In the genomic region with DNA sequence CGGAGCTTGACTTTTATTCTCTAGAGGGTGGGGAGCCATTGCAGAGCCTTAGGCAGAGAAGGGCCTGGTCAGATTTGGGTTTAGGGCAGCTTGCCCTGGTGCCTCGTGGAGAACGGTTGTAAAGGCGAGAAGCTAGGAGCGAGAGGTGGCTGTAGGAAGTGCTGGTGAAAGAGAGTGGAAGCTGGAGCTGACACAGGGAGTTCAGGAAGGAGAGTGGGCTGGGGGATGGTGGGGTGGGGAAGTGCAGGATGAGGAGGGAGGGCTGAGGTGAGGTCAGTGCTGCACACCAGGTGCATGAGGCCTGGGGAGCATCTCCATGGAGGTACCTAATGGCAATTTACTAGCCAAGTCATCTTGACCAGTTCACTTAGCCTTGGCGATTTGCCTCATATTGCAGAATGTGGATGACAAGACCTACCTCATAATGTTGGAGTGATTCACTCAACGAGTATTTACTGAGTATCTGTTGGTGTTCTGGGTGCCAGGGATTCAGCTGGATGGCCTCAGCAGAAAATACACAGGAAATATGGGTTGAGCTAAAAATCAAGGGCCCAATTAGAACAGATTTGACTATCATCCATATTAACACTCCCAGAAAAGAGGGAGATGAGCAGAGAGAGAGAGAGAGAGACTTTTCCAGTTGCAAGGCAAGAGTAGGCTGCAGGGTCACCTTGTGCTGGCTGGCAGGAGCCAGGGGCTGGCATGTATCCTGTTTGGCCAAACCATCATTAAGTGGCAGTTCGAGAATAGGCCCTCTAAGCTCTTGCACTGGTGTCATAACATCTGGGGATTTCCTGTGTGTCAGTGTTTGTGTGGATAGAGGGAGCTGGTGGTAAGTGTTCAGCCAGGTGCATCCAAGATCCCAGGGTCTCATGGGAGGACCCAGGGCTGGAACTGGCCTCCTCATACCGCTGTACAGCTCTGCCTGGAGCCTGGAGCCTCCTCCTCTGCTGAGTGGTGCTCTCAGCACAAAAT, we compare ENCODE assay signal across 1 cellular context.
TF ChIP-seq lines count a peak whose summit lies in the region.

No MANE protein-coding gene starts in this region.

TF ChIP-seq in K562, 482 proteins besides CTCF, POLR2A, EP300 and RAD21 (continued from another document):
- TF ChIP-seq, protein P1, sequence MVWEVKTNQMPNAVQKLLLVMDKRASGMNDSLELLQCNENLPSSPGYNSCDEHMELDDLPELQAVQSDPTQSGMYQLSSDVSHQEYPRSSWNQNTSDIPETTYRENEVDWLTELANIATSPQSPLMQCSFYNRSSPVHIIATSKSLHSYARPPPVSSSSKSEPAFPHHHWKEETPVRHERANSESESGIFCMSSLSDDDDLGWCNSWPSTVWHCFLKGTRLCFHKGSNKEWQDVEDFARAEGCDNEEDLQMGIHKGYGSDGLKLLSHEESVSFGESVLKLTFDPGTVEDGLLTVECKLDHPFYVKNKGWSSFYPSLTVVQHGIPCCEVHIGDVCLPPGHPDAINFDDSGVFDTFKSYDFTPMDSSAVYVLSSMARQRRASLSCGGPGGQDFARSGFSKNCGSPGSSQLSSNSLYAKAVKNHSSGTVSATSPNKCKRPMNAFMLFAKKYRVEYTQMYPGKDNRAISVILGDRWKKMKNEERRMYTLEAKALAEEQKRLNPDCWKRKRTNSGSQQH (CRISPR knock-in tag; IDR thresholded peaks at IDR 0.05) = 0 out of 2 replicates have a peak, but pooled peaks have one; percentile 35
- TF ChIP-seq SAP30 (IDR thresholded peaks at IDR 0.05; ENCODE audit: borderline replicate concordance, insufficient read depth, low read depth, low read length, poor library complexity, severe bottlenecking) (no peak), HEY1 (CRISPR knock-in tag; IDR thresholded peaks at IDR 0.05; ENCODE audit: borderline replicate concordance) (no peak), ZNF79 (CRISPR knock-in tag; IDR thresholded peaks at IDR 0.05; ENCODE audit: low read depth) (no peak), MBD2 (IDR thresholded peaks at IDR 0.05; ENCODE audit: borderline replicate concordance, low read depth) (no peak), PHF8 (IDR thresholded peaks at IDR 0.05; ENCODE audit: borderline replicate concordance, low read length) (no peak), PPARD (CRISPR knock-in tag; IDR thresholded peaks at IDR 0.05) (no peak), FOXP1 (CRISPR knock-in tag; IDR thresholded peaks at IDR 0.05) (0 out of 2 replicates have a peak, but pooled peaks have one; percentile 23), POLR2H (tag; IDR thresholded peaks at IDR 0.05; ENCODE audit: low read depth) (no peak), ELF4 (CRISPR knock-in tag; IDR thresholded peaks at IDR 0.05) (0 out of 2 replicates have a peak, but pooled peaks have one; percentile 50), ZNF197 (CRISPR knock-in tag; IDR thresholded peaks at IDR 0.05; ENCODE audit: low read depth) (no peak), FOXA3 (CRISPR knock-in tag; conservative IDR thresholded peaks at IDR 0.05 in 1 of 2, IDR thresholded peaks at IDR 0.05 in 1 of 2) (no peak), SRF (CRISPR knock-in tag; IDR thresholded peaks at IDR 0.05) (0 out of 4 replicates have a peak, but pooled peaks of 1 of the 2 experiments have one; percentile 3), CBFB (CRISPR knock-in tag; IDR thresholded peaks at IDR 0.05) (no peak), HNRNPLL (IDR thresholded peaks at IDR 0.05; ENCODE audit: low read depth, low read length, poor library complexity, severe bottlenecking) (no peak), CEBPG (CRISPR knock-in tag; IDR thresholded peaks at IDR 0.05) (0 out of 2 replicates have a peak, but pooled peaks have one; percentile 5), CEBPG (tag; conservative IDR thresholded peaks at IDR 0.05 in 1 of 2, IDR thresholded peaks at IDR 0.05 in 1 of 2) (no peak), EGR1 (conservative IDR thresholded peaks at IDR 0.05) (no peak), MYNN (IDR thresholded peaks at IDR 0.05) (no peak), MYNN (CRISPR knock-in tag; IDR thresholded peaks at IDR 0.05) (peak; percentile 67; the same call in 1 of the 2 replicates)
- TF ChIP-seq, protein P2, sequence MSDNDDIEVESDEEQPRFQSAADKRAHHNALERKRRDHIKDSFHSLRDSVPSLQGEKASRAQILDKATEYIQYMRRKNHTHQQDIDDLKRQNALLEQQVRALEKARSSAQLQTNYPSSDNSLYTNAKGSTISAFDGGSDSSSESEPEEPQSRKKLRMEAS (CRISPR knock-in tag; IDR thresholded peaks at IDR 0.05) = peak; percentile 17; the same call in 1 of the 2 replicates
- TF ChIP-seq, protein P3, sequence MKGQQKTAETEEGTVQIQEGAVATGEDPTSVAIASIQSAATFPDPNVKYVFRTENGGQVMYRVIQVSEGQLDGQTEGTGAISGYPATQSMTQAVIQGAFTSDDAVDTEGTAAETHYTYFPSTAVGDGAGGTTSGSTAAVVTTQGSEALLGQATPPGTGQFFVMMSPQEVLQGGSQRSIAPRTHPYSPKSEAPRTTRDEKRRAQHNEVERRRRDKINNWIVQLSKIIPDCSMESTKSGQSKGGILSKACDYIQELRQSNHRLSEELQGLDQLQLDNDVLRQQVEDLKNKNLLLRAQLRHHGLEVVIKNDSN (CRISPR knock-in tag; IDR thresholded peaks at IDR 0.05) = peak; percentile 50
- TF ChIP-seq, protein P4, sequence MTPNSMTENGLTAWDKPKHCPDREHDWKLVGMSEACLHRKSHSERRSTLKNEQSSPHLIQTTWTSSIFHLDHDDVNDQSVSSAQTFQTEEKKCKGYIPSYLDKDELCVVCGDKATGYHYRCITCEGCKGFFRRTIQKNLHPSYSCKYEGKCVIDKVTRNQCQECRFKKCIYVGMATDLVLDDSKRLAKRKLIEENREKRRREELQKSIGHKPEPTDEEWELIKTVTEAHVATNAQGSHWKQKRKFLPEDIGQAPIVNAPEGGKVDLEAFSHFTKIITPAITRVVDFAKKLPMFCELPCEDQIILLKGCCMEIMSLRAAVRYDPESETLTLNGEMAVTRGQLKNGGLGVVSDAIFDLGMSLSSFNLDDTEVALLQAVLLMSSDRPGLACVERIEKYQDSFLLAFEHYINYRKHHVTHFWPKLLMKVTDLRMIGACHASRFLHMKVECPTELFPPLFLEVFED (CRISPR knock-in tag; conservative IDR thresholded peaks at IDR 0.05) = peak; percentile 62; the same call in 1 of the 2 replicates
- TF ChIP-seq, protein P5, sequence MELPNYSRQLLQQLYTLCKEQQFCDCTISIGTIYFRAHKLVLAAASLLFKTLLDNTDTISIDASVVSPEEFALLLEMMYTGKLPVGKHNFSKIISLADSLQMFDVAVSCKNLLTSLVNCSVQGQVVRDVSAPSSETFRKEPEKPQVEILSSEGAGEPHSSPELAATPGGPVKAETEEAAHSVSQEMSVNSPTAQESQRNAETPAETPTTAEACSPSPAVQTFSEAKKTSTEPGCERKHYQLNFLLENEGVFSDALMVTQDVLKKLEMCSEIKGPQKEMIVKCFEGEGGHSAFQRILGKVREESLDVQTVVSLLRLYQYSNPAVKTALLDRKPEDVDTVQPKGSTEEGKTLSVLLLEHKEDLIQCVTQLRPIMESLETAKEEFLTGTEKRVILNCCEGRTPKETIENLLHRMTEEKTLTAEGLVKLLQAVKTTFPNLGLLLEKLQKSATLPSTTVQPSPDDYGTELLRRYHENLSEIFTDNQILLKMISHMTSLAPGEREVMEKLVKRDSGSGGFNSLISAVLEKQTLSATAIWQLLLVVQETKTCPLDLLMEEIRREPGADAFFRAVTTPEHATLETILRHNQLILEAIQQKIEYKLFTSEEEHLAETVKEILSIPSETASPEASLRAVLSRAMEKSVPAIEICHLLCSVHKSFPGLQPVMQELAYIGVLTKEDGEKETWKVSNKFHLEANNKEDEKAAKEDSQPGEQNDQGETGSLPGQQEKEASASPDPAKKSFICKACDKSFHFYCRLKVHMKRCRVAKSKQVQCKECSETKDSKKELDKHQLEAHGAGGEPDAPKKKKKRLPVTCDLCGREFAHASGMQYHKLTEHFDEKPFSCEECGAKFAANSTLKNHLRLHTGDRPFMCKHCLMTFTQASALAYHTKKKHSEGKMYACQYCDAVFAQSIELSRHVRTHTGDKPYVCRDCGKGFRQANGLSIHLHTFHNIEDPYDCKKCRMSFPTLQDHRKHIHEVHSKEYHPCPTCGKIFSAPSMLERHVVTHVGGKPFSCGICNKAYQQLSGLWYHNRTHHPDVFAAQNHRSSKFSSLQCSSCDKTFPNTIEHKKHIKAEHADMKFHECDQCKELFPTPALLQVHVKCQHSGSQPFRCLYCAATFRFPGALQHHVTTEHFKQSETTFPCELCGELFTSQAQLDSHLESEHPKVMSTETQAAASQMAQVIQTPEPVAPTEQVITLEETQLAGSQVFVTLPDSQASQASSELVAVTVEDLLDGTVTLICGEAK (IDR thresholded peaks at IDR 0.05) = no peak
- TF ChIP-seq, protein P5 (CRISPR knock-in tag; IDR thresholded peaks at IDR 0.05) = 0 out of 2 replicates have a peak, but pooled peaks have one; percentile 34
- TF ChIP-seq, protein P6, sequence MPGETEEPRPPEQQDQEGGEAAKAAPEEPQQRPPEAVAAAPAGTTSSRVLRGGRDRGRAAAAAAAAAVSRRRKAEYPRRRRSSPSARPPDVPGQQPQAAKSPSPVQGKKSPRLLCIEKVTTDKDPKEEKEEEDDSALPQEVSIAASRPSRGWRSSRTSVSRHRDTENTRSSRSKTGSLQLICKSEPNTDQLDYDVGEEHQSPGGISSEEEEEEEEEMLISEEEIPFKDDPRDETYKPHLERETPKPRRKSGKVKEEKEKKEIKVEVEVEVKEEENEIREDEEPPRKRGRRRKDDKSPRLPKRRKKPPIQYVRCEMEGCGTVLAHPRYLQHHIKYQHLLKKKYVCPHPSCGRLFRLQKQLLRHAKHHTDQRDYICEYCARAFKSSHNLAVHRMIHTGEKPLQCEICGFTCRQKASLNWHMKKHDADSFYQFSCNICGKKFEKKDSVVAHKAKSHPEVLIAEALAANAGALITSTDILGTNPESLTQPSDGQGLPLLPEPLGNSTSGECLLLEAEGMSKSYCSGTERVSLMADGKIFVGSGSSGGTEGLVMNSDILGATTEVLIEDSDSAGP (CRISPR knock-in tag; IDR thresholded peaks at IDR 0.05) = no peak
- TF ChIP-seq, protein P7, sequence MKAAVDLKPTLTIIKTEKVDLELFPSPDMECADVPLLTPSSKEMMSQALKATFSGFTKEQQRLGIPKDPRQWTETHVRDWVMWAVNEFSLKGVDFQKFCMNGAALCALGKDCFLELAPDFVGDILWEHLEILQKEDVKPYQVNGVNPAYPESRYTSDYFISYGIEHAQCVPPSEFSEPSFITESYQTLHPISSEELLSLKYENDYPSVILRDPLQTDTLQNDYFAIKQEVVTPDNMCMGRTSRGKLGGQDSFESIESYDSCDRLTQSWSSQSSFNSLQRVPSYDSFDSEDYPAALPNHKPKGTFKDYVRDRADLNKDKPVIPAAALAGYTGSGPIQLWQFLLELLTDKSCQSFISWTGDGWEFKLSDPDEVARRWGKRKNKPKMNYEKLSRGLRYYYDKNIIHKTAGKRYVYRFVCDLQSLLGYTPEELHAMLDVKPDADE (conservative IDR thresholded peaks at IDR 0.05; ENCODE audit: control insufficient read depth, low read depth, low read length) = 0 out of 2 replicates have a peak, but pooled peaks have one; percentile 28
- TF ChIP-seq, protein P8, sequence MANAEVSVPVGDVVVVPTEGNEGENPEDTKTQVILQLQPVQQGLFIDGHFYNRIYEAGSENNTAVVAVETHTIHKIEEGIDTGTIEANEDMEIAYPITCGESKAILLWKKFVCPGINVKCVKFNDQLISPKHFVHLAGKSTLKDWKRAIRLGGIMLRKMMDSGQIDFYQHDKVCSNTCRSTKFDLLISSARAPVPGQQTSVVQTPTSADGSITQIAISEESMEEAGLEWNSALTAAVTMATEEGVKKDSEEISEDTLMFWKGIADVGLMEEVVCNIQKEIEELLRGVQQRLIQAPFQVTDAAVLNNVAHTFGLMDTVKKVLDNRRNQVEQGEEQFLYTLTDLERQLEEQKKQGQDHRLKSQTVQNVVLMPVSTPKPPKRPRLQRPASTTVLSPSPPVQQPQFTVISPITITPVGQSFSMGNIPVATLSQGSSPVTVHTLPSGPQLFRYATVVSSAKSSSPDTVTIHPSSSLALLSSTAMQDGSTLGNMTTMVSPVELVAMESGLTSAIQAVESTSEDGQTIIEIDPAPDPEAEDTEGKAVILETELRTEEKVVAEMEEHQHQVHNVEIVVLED (CRISPR knock-in tag; IDR thresholded peaks at IDR 0.05) = no peak
